Comparison of ENCODE assay signal across 21 cellular contexts in genomic region chr9:96766199-96766598, GRCh38. TPM values are rescaled to one million over a fixed set of nuclear protein-coding genes. Genes with fewer than 3 reads are reported as not detected.
DNase-seq lines count a peak whose midpoint lies in the region; ATAC-seq and TF ChIP-seq lines count a peak whose summit lies in the region.
"Had no signal": no experiment of that assay in that cellular context is flagged by ENCODE, and none has a peak within 500 bp of the region (broad histone marks: within the 10 kb centered on the region; RNA-seq: fewer than 3 reads in every experiment).

No MANE protein-coding gene starts in this region.

- H3K27ac ChIP-seq in BLaER1 = no peak overlapping the region
- H3K27ac ChIP-seq in endodermal cell (ENCODE audit: low read depth, low read length) = no peak overlapping the region
- H3K27ac ChIP-seq in muscle layer of duodenum (ENCODE audit: low read length) = no peak overlapping the region
- H3K27ac ChIP-seq in left lung = no peak overlapping the region
- H3K27ac ChIP-seq: A549 had no signal

- H3K9me3 Mint-ChIP-seq in endodermal cell = peaks cover 97% of the 10 kb centered on the region

- H3K36me3 ChIP-seq in BLaER1 (peaks cover 100% of the 10 kb centered on the region), adipocyte (ENCODE audit: control insufficient read depth, insufficient read depth, low read length, severe bottlenecking) (peaks cover 100% of the 10 kb centered on the region), endodermal cell (ENCODE audit: control insufficient read depth, insufficient read depth, low read length) (peaks cover 96% of the 10 kb centered on the region), muscle layer of duodenum (ENCODE audit: control insufficient read depth in 1 of 2, insufficient read depth in 2 of 2, low read length in 2 of 2) (peaks cover 61 to 98% of the 10 kb centered on the region in 2 donors), left lung (peaks cover 8 to 100% of the 10 kb centered on the region in 2 donors)

- H3K9ac ChIP-seq in BLaER1 = no peak overlapping the region
- no peak overlapping the region for H3K9ac ChIP-seq in adipocyte (ENCODE audit: low read length)
- H3K9ac ChIP-seq in endodermal cell (ENCODE audit: extremely low read depth, low read length, poor library complexity, severe bottlenecking) = no peak overlapping the region

- H3K4me1 Mint-ChIP-seq in endodermal cell = no peaks in the 10 kb centered on the region
- H3K4me1 Mint-ChIP-seq: GM23338, H9 had no signal

- no peak overlapping the region for H3K4me3 Mint-ChIP-seq in endodermal cell
- H3K4me3 Mint-ChIP-seq: GM23338, H9 had no signal

- H3K4me3 ChIP-seq in BLaER1 (peak overlapping the region; percentile 34), adipocyte (ENCODE audit: low read length) (peak overlapping the region; percentile 59), endodermal cell (ENCODE audit: low read length) (peak overlapping the region; percentile 12), muscle layer of duodenum (ENCODE audit: low read depth in 1 of 2, low read length in 2 of 2) (peak overlapping the region; percentile 7 to 29), left lung (no peak overlapping the region)
- H3K4me3 ChIP-seq: A549, GM23338 had no signal

- no peak overlapping the region for H3K27ac Mint-ChIP-seq in endodermal cell
- H3K27ac Mint-ChIP-seq: GM23338, H9 had no signal

- peaks cover 100% of the 10 kb centered on the region for H3K9me3 ChIP-seq in BLaER1
- peaks cover 100% of the 10 kb centered on the region for H3K9me3 ChIP-seq in adipocyte (ENCODE audit: control insufficient read depth, low read length)
- peaks cover 100% of the 10 kb centered on the region for H3K9me3 ChIP-seq in endodermal cell (ENCODE audit: control insufficient read depth, low read length)
- peaks cover 58 to 63% of the 10 kb centered on the region in 2 donors for H3K9me3 ChIP-seq in muscle layer of duodenum (ENCODE audit: control insufficient read depth in 1 of 2, low read length in 2 of 2)
- H3K9me3 ChIP-seq in left lung = peaks cover 14 to 100% of the 10 kb centered on the region in 2 donors
- H3K9me3 ChIP-seq: BE2C had no signal

- H3K4me2 ChIP-seq in BLaER1 = no peak overlapping the region
- H3K4me2 ChIP-seq: A549, GM23338 had no signal

- no peaks in the 10 kb centered on the region for H3K27me3 Mint-ChIP-seq in endodermal cell (ENCODE audit: insufficient read depth)
- H3K27me3 Mint-ChIP-seq: CD4-positive, alpha-beta memory T cell had no signal

- H3K36me3 Mint-ChIP-seq in endodermal cell (ENCODE audit: low read depth) = peaks cover 98% of the 10 kb centered on the region

- intact Hi-C loops in left lung (cut with DNase I) = no loop called here

- TF ChIP-seq POLR2A in GM18505 (IDR thresholded peaks at IDR 0.05; ENCODE audit: borderline replicate concordance, extremely low read depth, insufficient read depth, insufficient read length) = no peak

- H3K4me1 ChIP-seq in BLaER1 = no peaks in the 10 kb centered on the region
- H3K4me1 ChIP-seq in adipocyte (ENCODE audit: control insufficient read depth, insufficient read depth, low read length) = no peaks in the 10 kb centered on the region
- no peaks in the 10 kb centered on the region for H3K4me1 ChIP-seq in endodermal cell (ENCODE audit: control insufficient read depth, insufficient read depth, low read length)
- no peaks in the 10 kb centered on the region for H3K4me1 ChIP-seq in muscle layer of duodenum (ENCODE audit: control insufficient read depth in 1 of 2, insufficient read depth in 2 of 2, low read length in 2 of 2)
- no peaks in the 10 kb centered on the region for H3K4me1 ChIP-seq in left lung
- H3K4me1 ChIP-seq: A549, BE2C, Caco-2 had no signal

- H3K27me3 ChIP-seq in BLaER1 = no peaks in the 10 kb centered on the region
- H3K27me3 ChIP-seq in adipocyte (replicated peaks; ENCODE audit: control insufficient read depth, insufficient read depth, low read length) = no peaks in the 10 kb centered on the region
- no peaks in the 10 kb centered on the region for H3K27me3 ChIP-seq in endodermal cell (ENCODE audit: control insufficient read depth, insufficient read depth, low read length, poor library complexity, severe bottlenecking)
- H3K27me3 ChIP-seq in muscle layer of duodenum (ENCODE audit: low read depth, low read length) = no peaks in the 10 kb centered on the region
- H3K27me3 ChIP-seq in left lung = no peaks in the 10 kb centered on the region
- H3K27me3 ChIP-seq: BE2C had no signal

- no peak for TF ChIP-seq CTCF in endodermal cell (conservative IDR thresholded peaks at IDR 0.05)
- TF ChIP-seq CTCF in left lung (IDR thresholded peaks at IDR 0.05) = no peak

- DNase-seq in adipocyte (ENCODE audit: low read depth) (no peak), endodermal cell (no peak), left lung (no peak), putamen (ENCODE audit: low spot score) (no peak), COR-L47 (lab: John Stamatoyannopoulos, UW) (no peak)
- DNase-seq: 8988T; ACHN; AML-193; BE2C; C1 segment of cervical spinal cord; Caco-2; CD4-positive, alpha-beta memory T cell; DMS153; DND-41; H9 had no signal

- ATAC-seq in left lung (no peak), GM18505 (IDR thresholded peaks at IDR 0.05; ENCODE audit: unreplicated experiment) (no peak)
- ATAC-seq: A549, GM23338, HCT116 had no signal

- no peaks in the 10 kb centered on the region for H4K20me1 ChIP-seq in BLaER1

RNA-seq across cellular contexts. Expression of gene ZNF510, which starts 11.7 kb away (rescaled TPM):
- 10 to 100 TPM; 15.8 to 18.2 TPM for total RNA-seq in endodermal cell
- polyA plus RNA-seq in endodermal cell (2013, experiment 1 of 2) = 15.2 TPM
- 15.6 TPM for polyA plus RNA-seq in endodermal cell (2013, experiment 2 of 2)
- 1 to 10 TPM; 7.9 to 9.3 TPM for total RNA-seq in left lung

Comparison
In these comparisons a context has a peak if more than half of its experiments do, and no peak if none do; other contexts are left out.
1. H3K4me3 ChIP-seq: peak in BLaER1 (single experiment), adipocyte (single experiment), endodermal cell (single experiment) and muscle layer of duodenum (2 of 2); none in left lung (0 of 2).